In genomic region chr2:74516070-74516633, GRCh38 we compare ENCODE assay signal across 8 cellular contexts. TPM values are rescaled to one million over a fixed set of nuclear protein-coding genes. Genes with fewer than 3 reads are reported as not detected.
DNase-seq lines count a peak whose midpoint lies in the region; ATAC-seq and TF ChIP-seq lines count a peak whose summit lies in the region.

No MANE protein-coding gene starts in this region.

- TF ChIP-seq CTCF in spleen (IDR thresholded peaks at IDR 0.05 in 8 of 11, conservative IDR thresholded peaks at IDR 0.05 in 3 of 11) = no peak

- no peak for TF ChIP-seq POLR2A in spleen (IDR thresholded peaks at IDR 0.05)

- 3 to 5% (median 4%) methylated on average over 45 to 56 of the region's 56 CpGs for WGBS in spleen, 5 donors

- peak; percentile 85 for DNase-seq in SK-N-DZ (ENCODE audit: low spot score)
- peak; percentile 73 for DNase-seq in activated naive CD8-positive, alpha-beta T cell treated with anti-CD3 and anti-CD28 coated beads, Interleukin-2, amount 50 U/mL, for 24 hours
- peak; percentile 86 for DNase-seq in spleen
- no peak for DNase-seq in DMS 273 (lab: John Stamatoyannopoulos, UW; ENCODE audit: unreplicated experiment)
- no peak for DNase-seq in NCI-H187 treated with DMSO at 0.1 percent for 48 hours (lab: John Stamatoyannopoulos, UW)

- peaks cover 77% of the 10 kb centered on the region for H3K27me3 Mint-ChIP-seq in activated naive CD8-positive, alpha-beta T cell treated with anti-CD3 and anti-CD28 coated beads, Interleukin-2, amount 50 U/mL, for 24 hours

- H3K27ac ChIP-seq in iPS-18a (ENCODE audit: low read length) (no peak overlapping the region), spleen (no peak overlapping the region)

- no peaks in the 10 kb centered on the region for H3K9me3 ChIP-seq in iPS-18a (ENCODE audit: control insufficient read depth, low read depth, low read length)
- no peaks in the 10 kb centered on the region for H3K9me3 ChIP-seq in spleen

- H3K27ac Mint-ChIP-seq in activated naive CD8-positive, alpha-beta T cell treated with anti-CD3 and anti-CD28 coated beads, Interleukin-2, amount 50 U/mL, for 24 hours = no peak overlapping the region

- H3K9ac ChIP-seq in iPS-18a (ENCODE audit: low read length) = no peak overlapping the region

- H3K4me3 ChIP-seq in iPS-18a (ENCODE audit: low read length) (peak overlapping the region; percentile 32), spleen (peak overlapping the region; percentile 27 to 71 (median 52))

- ATAC-seq in GM18502 (IDR thresholded peaks at IDR 0.05; ENCODE audit: poor library complexity, unreplicated experiment) (peak; percentile 85), GM19035 (IDR thresholded peaks at IDR 0.05; ENCODE audit: unreplicated experiment) (no peak)
- peak; percentile 59 for ATAC-seq in activated naive CD8-positive, alpha-beta T cell treated with anti-CD3 and anti-CD28 coated beads, Interleukin-2, amount 50 U/mL, for 24 hours

- H3K27me3 ChIP-seq in iPS-18a (ENCODE audit: control insufficient read depth, insufficient read depth, low read length) (peaks cover 100% of the 10 kb centered on the region), spleen (replicated peaks in 1 of 7) (peaks cover 23 to 99% (median 85%) of the 10 kb centered on the region in 7 donors)

- H3K9me3 Mint-ChIP-seq in activated naive CD8-positive, alpha-beta T cell treated with anti-CD3 and anti-CD28 coated beads, Interleukin-2, amount 50 U/mL, for 24 hours = no peaks in the 10 kb centered on the region

- H3K36me3 ChIP-seq in iPS-18a (ENCODE audit: control insufficient read depth, low read depth, low read length) (no peaks in the 10 kb centered on the region), spleen (no peaks in the 10 kb centered on the region)

- intact Hi-C loops in spleen (cut with DNase I; ENCODE audit: low total_unique reads) = no loop called here

- H3K4me1 ChIP-seq in iPS-18a (ENCODE audit: control insufficient read depth, low read depth, low read length) = no peaks in the 10 kb centered on the region
- H3K4me1 ChIP-seq in spleen = peaks cover 20 to 41% (median 37%) of the 10 kb centered on the region in 6 donors

- peaks cover 20% of the 10 kb centered on the region for H3K4me1 Mint-ChIP-seq in activated naive CD8-positive, alpha-beta T cell treated with anti-CD3 and anti-CD28 coated beads, Interleukin-2, amount 50 U/mL, for 24 hours

- peaks cover 8% of the 10 kb centered on the region for H3K36me3 Mint-ChIP-seq in activated naive CD8-positive, alpha-beta T cell treated with anti-CD3 and anti-CD28 coated beads, Interleukin-2, amount 50 U/mL, for 24 hours (ENCODE audit: low read depth)

- peak overlapping the region; percentile 51 for H3K4me3 Mint-ChIP-seq in activated naive CD8-positive, alpha-beta T cell treated with anti-CD3 and anti-CD28 coated beads, Interleukin-2, amount 50 U/mL, for 24 hours

RNA-seq across cellular contexts. Expression of gene TLX2, which starts 1.9 kb away (rescaled TPM):
- polyA plus RNA-seq in SK-N-DZ (2014; cell fraction: cytosol; rRNA removed) = 209 and 286 TPM in 2 replicates
- polyA plus RNA-seq in SK-N-DZ (2014; cell fraction: nucleus; rRNA removed) = 679 and 702 TPM in 2 replicates
- total RNA-seq in spleen = not detected
- under 1 TPM in 2 of 3 donors, not detected in 1; 0.04 to 0.05 TPM for polyA plus RNA-seq in spleen

RNA-seq across cellular contexts. Expression of gene PCGF1, which starts 8.7 kb away (rescaled TPM):
- 59.2 and 72.5 TPM in 2 replicates for polyA plus RNA-seq in SK-N-DZ (2014; cell fraction: cytosol; rRNA removed)
- 115 and 137 TPM in 2 replicates for polyA plus RNA-seq in SK-N-DZ (2014; cell fraction: nucleus; rRNA removed)
- total RNA-seq in spleen = 10 to 100 TPM; 12.7 to 20.4 (median 14.7) TPM
- polyA plus RNA-seq in spleen = 10 to 100 TPM in 2 of 3 donors, 1 to 10 TPM in 1; 9.6 to 11.8 (median 11.6) TPM

RNA-seq across cellular contexts. Expression of gene DQX1, which starts 9.9 kb away (rescaled TPM):
- polyA plus RNA-seq in SK-N-DZ (2014; cell fraction: cytosol; rRNA removed) = 0.22 and 0.33 TPM in 2 replicates
- polyA plus RNA-seq in SK-N-DZ (2014; cell fraction: nucleus; rRNA removed) = 7.7 and 10.3 TPM in 2 replicates
- under 1 TPM in 5 of 7 donors, not detected in 2; 0.24 to 0.52 (median 0.43) TPM for total RNA-seq in spleen
- under 1 TPM; 0.09 to 0.22 (median 0.11) TPM for polyA plus RNA-seq in spleen

RNA-seq across cellular contexts. Expression of gene AUP1, which starts 13.4 kb away (rescaled TPM):
- 181 and 194 TPM in 2 replicates for polyA plus RNA-seq in SK-N-DZ (2014; cell fraction: cytosol; rRNA removed)
- polyA plus RNA-seq in SK-N-DZ (2014; cell fraction: nucleus; rRNA removed) = 817 and 859 TPM in 2 replicates
- total RNA-seq in spleen = 100 to 1,000 TPM; 107 to 182 (median 125) TPM
- polyA plus RNA-seq in spleen = 100 to 1,000 TPM; 140 to 226 (median 223) TPM

RNA-seq across cellular contexts. Expression of gene HTRA2, which starts 13.6 kb away (rescaled TPM):
- polyA plus RNA-seq in SK-N-DZ (2014; cell fraction: cytosol; rRNA removed) = 61.5 and 73.7 TPM in 2 replicates
- 109 and 154 TPM in 2 replicates for polyA plus RNA-seq in SK-N-DZ (2014; cell fraction: nucleus; rRNA removed)
- 10 to 100 TPM; 34.2 to 58.7 (median 38.7) TPM for total RNA-seq in spleen
- polyA plus RNA-seq in spleen = 10 to 100 TPM; 46.0 to 48.7 (median 48.0) TPM

Comparison
In these comparisons a context has a peak if more than half of its experiments do, and no peak if none do; other contexts are left out.
1. DNase-seq: peak in SK-N-DZ (single experiment), activated naive CD8-positive, alpha-beta T cell treated with anti-CD3 and anti-CD28 coated beads, Interleukin-2, amount 50 U/mL, for 24 hours (single experiment) and spleen (single experiment); none in DMS 273 (single experiment) and NCI-H187 treated with DMSO at 0.1 percent for 48 hours (single experiment).